Comparison of ENCODE assay signal across 19 cellular contexts in genomic region chr6:102387351-102388033, GRCh38.
"Had no signal": no experiment of that assay in that cellular context is flagged by ENCODE, and none has a peak within 500 bp of the region (broad histone marks: within the 10 kb centered on the region; RNA-seq: fewer than 3 reads in every experiment).

No MANE protein-coding gene starts in this region.

- H3K4me3 ChIP-seq: lung, right lobe of liver, transverse colon, vagina had no signal

- H3K4me3 Mint-ChIP-seq: activated CD8-positive, alpha-beta T cell treated with anti-CD3 and anti-CD28 coated beads for 36 hours; activated naive CD8-positive, alpha-beta T cell treated with anti-CD3 and anti-CD28 coated beads, Interleukin-2, amount 10 ng/mL, durations not matched to agents 7 days and 5 days; immature natural killer cell; WTC11 had no signal

- H3K9me3 Mint-ChIP-seq: activated naive CD8-positive, alpha-beta T cell treated with anti-CD3 and anti-CD28 coated beads, Interleukin-2, amount 10 ng/mL, durations not matched to agents 7 days and 5 days; WTC11 had no signal

- H3K27ac ChIP-seq: right lobe of liver, transverse colon, vagina had no signal

- DNase-seq: activated CD4-positive, alpha-beta T cell treated with anti-CD3 and anti-CD28 coated beads for 4 hours; activated CD8-positive, alpha-beta memory T cell treated with anti-CD3 and anti-CD28 coated beads, Interleukin-2, amount 50 U/mL, for 48 hours; activated CD8-positive, alpha-beta T cell treated with anti-CD3 and anti-CD28 coated beads for 36 hours; activated naive CD4-positive, alpha-beta T cell; activated naive CD8-positive, alpha-beta T cell treated with anti-CD3 and anti-CD28 coated beads, Interleukin-2, amount 10 ng/mL, durations not matched to agents 7 days and 5 days; anterior cingulate cortex; cortex of kidney; effector CD4-positive, alpha-beta T cell; head of caudate nucleus; immature natural killer cell; midbrain; right lobe of liver; stimulated activated naive CD8-positive, alpha-beta T cell treated with anti-CD3 and anti-CD28 coated beads, Interleukin-15, Interleukin-2, amounts not matched to agents 100 U/mL and 50 U/mL, for 24 hours; T-helper 2 cell; transverse colon had no signal

- H3K27me3 Mint-ChIP-seq: activated CD8-positive, alpha-beta T cell treated with anti-CD3 and anti-CD28 coated beads for 36 hours; activated naive CD8-positive, alpha-beta T cell treated with anti-CD3 and anti-CD28 coated beads, Interleukin-2, amount 10 ng/mL, durations not matched to agents 7 days and 5 days; progenitor cell of endocrine pancreas had no signal

- H3K27me3 ChIP-seq: right lobe of liver, transverse colon, vagina had no signal

- H3K36me3 Mint-ChIP-seq: activated naive CD8-positive, alpha-beta T cell treated with anti-CD3 and anti-CD28 coated beads, Interleukin-2, amount 10 ng/mL, durations not matched to agents 7 days and 5 days; immature natural killer cell; WTC11 had no signal

- H3K9me3 ChIP-seq: right lobe of liver, transverse colon, vagina had no signal

- H3K27ac Mint-ChIP-seq: activated CD8-positive, alpha-beta T cell treated with anti-CD3 and anti-CD28 coated beads for 36 hours; activated naive CD8-positive, alpha-beta T cell treated with anti-CD3 and anti-CD28 coated beads, Interleukin-2, amount 10 ng/mL, durations not matched to agents 7 days and 5 days; immature natural killer cell; progenitor cell of endocrine pancreas; WTC11 had no signal

- H3K4me1 Mint-ChIP-seq: activated naive CD8-positive, alpha-beta T cell treated with anti-CD3 and anti-CD28 coated beads, Interleukin-2, amount 10 ng/mL, durations not matched to agents 7 days and 5 days; immature natural killer cell; WTC11 had no signal

- H3K4me1 ChIP-seq: right lobe of liver, transverse colon, vagina had no signal

- H3K36me3 ChIP-seq: right lobe of liver, transverse colon, vagina had no signal
